28 cellular contexts compared by ENCODE assay signal in genomic region chr5:38191693-38192092, GRCh38.
"Had no signal": no experiment of that assay in that cellular context is flagged by ENCODE, and none has a peak within 500 bp of the region (broad histone marks: within the 10 kb centered on the region; RNA-seq: fewer than 3 reads in every experiment).

No MANE protein-coding gene starts in this region.

- DNase-seq: colonic mucosa; cortex of kidney; effector CD8-positive, alpha-beta T cell; effector memory CD8-positive, alpha-beta T cell; endodermal cell; erythroblast; esophagus squamous epithelium; foreskin fibroblast; foreskin melanocyte; gastrocnemius medialis; glutamatergic neuron; head of caudate nucleus; heart right ventricle; hippocampal formation; left cardiac atrium; left lung; left ventricle myocardium superior; lower lobe of right lung; mesenchymal stem cell; mucosa of descending colon; naive B cell had no signal

- H3K36me3 Mint-ChIP-seq: mesothelial cell of epicardium, naive B cell had no signal

- H3K27ac ChIP-seq: colonic mucosa, epithelial cell of prostate, esophagus squamous epithelium, gastrocnemius medialis, heart right ventricle, left lung, lower lobe of right lung had no signal

- H3K27ac Mint-ChIP-seq: dendritic cell treated with granulocyte-macrophage colony-stimulating factor and Interleukin-4, amounts not matched to agents 40 ng/mL and 50 ng/mL, for 4 days; effector memory CD8-positive, alpha-beta T cell; endodermal cell; mesothelial cell of epicardium; naive B cell had no signal

- H3K9me3 Mint-ChIP-seq: dendritic cell treated with granulocyte-macrophage colony-stimulating factor and Interleukin-4, amounts not matched to agents 40 ng/mL and 50 ng/mL, for 4 days; effector memory CD8-positive, alpha-beta T cell; endodermal cell; mesothelial cell of epicardium had no signal

- H3K36me3 ChIP-seq: colonic mucosa, esophagus squamous epithelium, gastrocnemius medialis, heart right ventricle, left lung, lower lobe of right lung had no signal

- H3K4me3 ChIP-seq: colonic mucosa, esophagus squamous epithelium, gastrocnemius medialis, heart right ventricle, left lung, lower lobe of right lung, mucosa of descending colon had no signal

- H3K4me3 Mint-ChIP-seq: dendritic cell treated with granulocyte-macrophage colony-stimulating factor and Interleukin-4, amounts not matched to agents 40 ng/mL and 50 ng/mL, for 4 days; effector memory CD8-positive, alpha-beta T cell; endodermal cell; mesothelial cell of epicardium; naive B cell had no signal

- FAIRE-seq: endometrium, islet of Langerhans, keratinocyte had no signal

- H3K4me1 ChIP-seq: colonic mucosa, esophagus squamous epithelium, heart right ventricle, left lung, lower lobe of right lung had no signal

- H3K9me3 ChIP-seq: colonic mucosa, esophagus squamous epithelium, gastrocnemius medialis, heart right ventricle, left lung, lower lobe of right lung, mucosa of descending colon had no signal

- H3K27me3 ChIP-seq: colonic mucosa had no signal

- ATAC-seq: effector memory CD8-positive, alpha-beta T cell; esophagus mucosa; gastrocnemius medialis; heart right ventricle; left cardiac atrium; left lung; left ventricle myocardium superior; lower lobe of right lung; mucosa of descending colon had no signal

- H3K4me1 Mint-ChIP-seq: mesothelial cell of epicardium had no signal
